In genomic region chr16:21301168-21301894, GRCh38 we compare ENCODE assay signal across 1 cellular context.
TF ChIP-seq lines count a peak whose summit lies in the region.

No MANE protein-coding gene starts in this region.

TF ChIP-seq in HepG2, 621 proteins besides CTCF, POLR2A, EP300 and RAD21 (continued from another document and continues in another):
- 0 out of 2 replicates have a peak, but pooled peaks have one; percentile 35 for TF ChIP-seq AFF4 (CRISPR knock-in tag; IDR thresholded peaks at IDR 0.05)
- TF ChIP-seq PCBP2 (optimal IDR thresholded peaks at IDR 0.05; ENCODE audit: low read depth, low read length, poor library complexity, severe bottlenecking): no peak
- no peak for TF ChIP-seq STAT5B (CRISPR knock-in tag; IDR thresholded peaks at IDR 0.05)
- TF ChIP-seq, protein P1, sequence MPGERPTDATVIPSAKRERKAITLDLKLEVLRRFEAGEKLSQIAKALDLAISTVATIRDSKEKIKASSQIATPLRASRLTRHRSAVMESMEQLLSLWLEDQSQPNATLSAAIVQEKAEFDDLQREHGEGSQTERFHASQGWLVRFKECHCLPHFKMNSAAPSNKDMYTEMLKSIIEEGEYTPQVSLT (CRISPR knock-in tag; IDR thresholded peaks at IDR 0.05; ENCODE audit: borderline replicate concordance, low read depth): no peak; the same call in 1 of the 2 replicates
- TF ChIP-seq ZFX (CRISPR knock-in tag; IDR thresholded peaks at IDR 0.05; ENCODE audit: low read depth): peak; percentile 87
- no peak for TF ChIP-seq USF2 (IDR thresholded peaks at IDR 0.05; ENCODE audit: low read depth, low read length)
- TF ChIP-seq USF2 (CRISPR knock-in tag; IDR thresholded peaks at IDR 0.05; ENCODE audit: borderline replicate concordance): no peak
- peak; percentile 92; the same call in 1 of the 2 replicates for TF ChIP-seq ZNF34 (CRISPR knock-in tag; IDR thresholded peaks at IDR 0.05; ENCODE audit: borderline replicate concordance)
- TF ChIP-seq ZNF484 (CRISPR knock-in tag; IDR thresholded peaks at IDR 0.05; ENCODE audit: borderline replicate concordance, low read depth): 0 out of 2 replicates have a peak, but pooled peaks have one; percentile 79
- no peak; the same call in 1 of the 2 replicates for TF ChIP-seq ZNF350 (CRISPR knock-in tag; IDR thresholded peaks at IDR 0.05; ENCODE audit: borderline replicate concordance, low read depth)
- no peak; the same call in 1 of the 2 replicates for TF ChIP-seq HMG20B (CRISPR knock-in tag; conservative IDR thresholded peaks at IDR 0.05)
- no peak; the same call in 1 of the 2 replicates for TF ChIP-seq CBFB (CRISPR knock-in tag; IDR thresholded peaks at IDR 0.05)
- no peak for TF ChIP-seq XBP1 (CRISPR knock-in tag; IDR thresholded peaks at IDR 0.05)
- TF ChIP-seq THAP7 (CRISPR knock-in tag; IDR thresholded peaks at IDR 0.05): peak; percentile 59; the same call in 1 of the 2 replicates
- peak; percentile 82; the same call in 1 of the 2 replicates for TF ChIP-seq ZNF746 (CRISPR knock-in tag; IDR thresholded peaks at IDR 0.05)
- peak; percentile 71 for TF ChIP-seq TFDP2 (CRISPR knock-in tag; IDR thresholded peaks at IDR 0.05)
- peak; percentile 94; the same call in 1 of the 2 replicates for TF ChIP-seq ZFP41 (CRISPR knock-in tag; IDR thresholded peaks at IDR 0.05; ENCODE audit: borderline replicate concordance)
- TF ChIP-seq SPEN (CRISPR knock-in tag; IDR thresholded peaks at IDR 0.05; ENCODE audit: low read depth): no peak; the same call in none of the 2 replicates
- TF ChIP-seq ARNT2 (CRISPR knock-in tag; IDR thresholded peaks at IDR 0.05; ENCODE audit: low read depth): peak; percentile 93
- peak; percentile 96 for TF ChIP-seq KDM2A (CRISPR knock-in tag; IDR thresholded peaks at IDR 0.05; ENCODE audit: borderline replicate concordance, low read depth)
- TF ChIP-seq MED8 (CRISPR knock-in tag; IDR thresholded peaks at IDR 0.05; ENCODE audit: insufficient replicate concordance): peak; percentile 94
- TF ChIP-seq SKIL (CRISPR knock-in tag; IDR thresholded peaks at IDR 0.05; ENCODE audit: borderline replicate concordance): peak; percentile 49; the same call in 1 of the 2 replicates
- peak; percentile 92 for TF ChIP-seq SP4 (CRISPR knock-in tag; IDR thresholded peaks at IDR 0.05)
- TF ChIP-seq BRCA1 (CRISPR knock-in tag; IDR thresholded peaks at IDR 0.05): peak; percentile 83; the same call in 1 of the 2 replicates
- TF ChIP-seq ZFP82 (CRISPR knock-in tag; IDR thresholded peaks at IDR 0.05; ENCODE audit: borderline replicate concordance): peak; percentile 98; the same call in 1 of the 2 replicates
- TF ChIP-seq ZNF24 (IDR thresholded peaks at IDR 0.05): no peak
- no peak; the same call in 1 of the 2 replicates for TF ChIP-seq HNF4A (CRISPR knock-in tag; IDR thresholded peaks at IDR 0.05)
- TF ChIP-seq, protein P2, sequence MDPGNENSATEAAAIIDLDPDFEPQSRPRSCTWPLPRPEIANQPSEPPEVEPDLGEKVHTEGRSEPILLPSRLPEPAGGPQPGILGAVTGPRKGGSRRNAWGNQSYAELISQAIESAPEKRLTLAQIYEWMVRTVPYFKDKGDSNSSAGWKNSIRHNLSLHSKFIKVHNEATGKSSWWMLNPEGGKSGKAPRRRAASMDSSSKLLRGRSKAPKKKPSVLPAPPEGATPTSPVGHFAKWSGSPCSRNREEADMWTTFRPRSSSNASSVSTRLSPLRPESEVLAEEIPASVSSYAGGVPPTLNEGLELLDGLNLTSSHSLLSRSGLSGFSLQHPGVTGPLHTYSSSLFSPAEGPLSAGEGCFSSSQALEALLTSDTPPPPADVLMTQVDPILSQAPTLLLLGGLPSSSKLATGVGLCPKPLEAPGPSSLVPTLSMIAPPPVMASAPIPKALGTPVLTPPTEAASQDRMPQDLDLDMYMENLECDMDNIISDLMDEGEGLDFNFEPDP (CRISPR knock-in tag; conservative IDR thresholded peaks at IDR 0.05): 0 out of 2 replicates have a peak, but pooled peaks have one; percentile 77
- TF ChIP-seq MAFF (IDR thresholded peaks at IDR 0.05; ENCODE audit: low read depth, low read length): no peak
- no peak for TF ChIP-seq ATRX (CRISPR knock-in tag; IDR thresholded peaks at IDR 0.05; ENCODE audit: borderline replicate concordance)
- no peak for TF ChIP-seq DDIT3 (CRISPR knock-in tag; IDR thresholded peaks at IDR 0.05)
- TF ChIP-seq TBP (CRISPR knock-in tag; IDR thresholded peaks at IDR 0.05): no peak; the same call in 1 of the 2 replicates
- no peak; the same call in 1 of the 2 replicates for TF ChIP-seq THAP9 (CRISPR knock-in tag; IDR thresholded peaks at IDR 0.05; ENCODE audit: borderline replicate concordance)
- TF ChIP-seq ZBTB8A (CRISPR knock-in tag; IDR thresholded peaks at IDR 0.05; ENCODE audit: borderline replicate concordance, low read depth): peak; percentile 99
- peak; percentile 86; the same call in 1 of the 2 replicates for TF ChIP-seq MXD4 (CRISPR knock-in tag; IDR thresholded peaks at IDR 0.05)
- peak; percentile 63 for TF ChIP-seq DMAP1 (CRISPR knock-in tag; IDR thresholded peaks at IDR 0.05)
- peak; percentile 94; the same call in 1 of the 2 replicates for TF ChIP-seq AHR (CRISPR knock-in tag; IDR thresholded peaks at IDR 0.05)
- TF ChIP-seq, protein P3, sequence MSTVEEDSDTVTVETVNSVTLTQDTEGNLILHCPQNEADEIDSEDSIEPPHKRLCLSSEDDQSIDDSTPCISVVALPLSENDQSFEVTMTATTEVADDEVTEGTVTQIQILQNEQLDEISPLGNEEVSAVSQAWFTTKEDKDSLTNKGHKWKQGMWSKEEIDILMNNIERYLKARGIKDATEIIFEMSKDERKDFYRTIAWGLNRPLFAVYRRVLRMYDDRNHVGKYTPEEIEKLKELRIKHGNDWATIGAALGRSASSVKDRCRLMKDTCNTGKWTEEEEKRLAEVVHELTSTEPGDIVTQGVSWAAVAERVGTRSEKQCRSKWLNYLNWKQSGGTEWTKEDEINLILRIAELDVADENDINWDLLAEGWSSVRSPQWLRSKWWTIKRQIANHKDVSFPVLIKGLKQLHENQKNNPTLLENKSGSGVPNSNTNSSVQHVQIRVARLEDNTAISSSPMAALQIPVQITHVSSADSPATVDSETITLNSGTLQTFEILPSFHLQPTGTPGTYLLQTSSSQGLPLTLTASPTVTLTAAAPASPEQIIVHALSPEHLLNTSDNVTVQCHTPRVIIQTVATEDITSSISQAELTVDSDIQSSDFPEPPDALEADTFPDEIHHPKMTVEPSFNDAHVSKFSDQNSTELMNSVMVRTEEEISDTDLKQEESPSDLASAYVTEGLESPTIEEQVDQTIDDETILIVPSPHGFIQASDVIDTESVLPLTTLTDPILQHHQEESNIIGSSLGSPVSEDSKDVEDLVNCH (CRISPR knock-in tag; IDR thresholded peaks at IDR 0.05): no peak
- peak; percentile 81; the same call in 1 of the 2 replicates for TF ChIP-seq ZNF383 (CRISPR knock-in tag; IDR thresholded peaks at IDR 0.05; ENCODE audit: borderline replicate concordance)
- TF ChIP-seq YY1 (IDR thresholded peaks at IDR 0.05; ENCODE audit: insufficient read depth, insufficient replicate concordance, low read depth, low read length): peak; percentile 55
- 0 out of 2 replicates have a peak, but pooled peaks have one; percentile 22 for TF ChIP-seq BRF2 (CRISPR knock-in tag; IDR thresholded peaks at IDR 0.05)
